ENCODE assay signal across 8 cellular contexts in genomic region chr1:8962812-8963669, GRCh38. TPM values are rescaled to one million over a fixed set of nuclear protein-coding genes. Genes with fewer than 3 reads are reported as not detected.
DNase-seq lines count a peak whose midpoint lies in the region; TF ChIP-seq lines count a peak whose summit lies in the region.

No MANE protein-coding gene starts in this region.

- peak overlapping the region; percentile 39 for H3K4me3 Mint-ChIP-seq in activated naive CD4-positive, alpha-beta T cell treated with anti-CD3 and anti-CD28 coated beads for 36 hours

- peaks cover 87% of the 10 kb centered on the region for H3K4me1 Mint-ChIP-seq in activated naive CD4-positive, alpha-beta T cell treated with anti-CD3 and anti-CD28 coated beads for 36 hours (ENCODE audit: low read depth)

- H3K27ac ChIP-seq in coronary artery, result no peak overlapping the region
- no peak overlapping the region for H3K27ac ChIP-seq in substantia nigra (ENCODE audit: low read depth, low read length, poor library complexity, severe bottlenecking)

- intact Hi-C loops in activated naive CD4-positive, alpha-beta T cell treated with anti-CD3 and anti-CD28 coated beads for 36 hours (cut with micrococcal nuclease), result loop anchor here (1.0 kb wide), 1 partner anchor 8 kb away; no protein-coding TSS in a partner anchor

- peak overlapping the region; percentile 84 for H3K27ac Mint-ChIP-seq in activated naive CD4-positive, alpha-beta T cell treated with anti-CD3 and anti-CD28 coated beads for 36 hours

- peak; percentile 66 for DNase-seq in activated naive CD4-positive, alpha-beta T cell treated with anti-CD3 and anti-CD28 coated beads for 36 hours
- no peak for DNase-seq in activated naive CD4-positive, alpha-beta T cell treated with anti-CD3 and anti-CD28 coated beads, Interleukin-2, amount 50 U/mL, for 16 hours
- peak; percentile 54 for DNase-seq in MV-4-11 (lab: John Stamatoyannopoulos, UW)
- peak; percentile 74 for DNase-seq in activated CD4-positive, alpha-beta T cell treated with anti-CD3 and anti-CD28 coated beads for 48 hours
- DNase-seq in foreskin fibroblast, result peak in 1 of 2 donors; percentile 39
- peak; percentile 46 for DNase-seq in stimulated activated CD4-positive, alpha-beta T cell treated with anti-CD3 and anti-CD28 coated beads, Interleukin-2, amount 100 ng/mL, for 48 hours
- no peak for DNase-seq in coronary artery (ENCODE audit: low spot score)
- DNase-seq in substantia nigra (lab: John Stamatoyannopoulos, UW), result no peak

- H3K36me3 Mint-ChIP-seq in activated naive CD4-positive, alpha-beta T cell treated with anti-CD3 and anti-CD28 coated beads for 36 hours (ENCODE audit: low read depth), result peaks cover 33% of the 10 kb centered on the region

- H3K27me3 Mint-ChIP-seq in activated naive CD4-positive, alpha-beta T cell treated with anti-CD3 and anti-CD28 coated beads for 36 hours (ENCODE audit: low read depth), result no peaks in the 10 kb centered on the region

- CTCF ChIA-PET in activated naive CD4-positive, alpha-beta T cell treated with anti-CD3 and anti-CD28 coated beads for 36 hours (lab: Charles Lee), result interaction anchor here (0.6 to 3.0 kb wide), 16 partner anchors 8 to 247 kb away, joined by 3 to 23 read pairs (median 6); no protein-coding TSS in a partner anchor

- H3K9me3 Mint-ChIP-seq in activated naive CD4-positive, alpha-beta T cell treated with anti-CD3 and anti-CD28 coated beads for 36 hours, result peaks cover 5% of the 10 kb centered on the region

- TF ChIP-seq CTCF in foreskin fibroblast (IDR thresholded peaks at IDR 0.05; ENCODE audit: low read depth, low read length) (peak; percentile 54), coronary artery (IDR thresholded peaks at IDR 0.05) (no peak)

- no peak overlapping the region for H3K4me3 ChIP-seq in foreskin fibroblast (ENCODE audit: low read depth in 1 of 2, low read length in 2 of 2)
- no peak overlapping the region for H3K4me3 ChIP-seq in coronary artery

RNA-seq across cellular contexts. Expression of gene CA6, which starts 17.4 kb away (rescaled TPM):
- under 1 TPM; 0.22 to 0.62 TPM for total RNA-seq in activated naive CD4-positive, alpha-beta T cell treated with anti-CD3 and anti-CD28 coated beads for 36 hours

Comparison
In these comparisons a context has a peak if more than half of its experiments do, and no peak if none do; other contexts are left out.
1. DNase-seq: peak in activated naive CD4-positive, alpha-beta T cell treated with anti-CD3 and anti-CD28 coated beads for 36 hours (single experiment), MV-4-11 (single experiment), activated CD4-positive, alpha-beta T cell treated with anti-CD3 and anti-CD28 coated beads for 48 hours (single experiment) and stimulated activated CD4-positive, alpha-beta T cell treated with anti-CD3 and anti-CD28 coated beads, Interleukin-2, amount 100 ng/mL, for 48 hours (2 of 2); none in activated naive CD4-positive, alpha-beta T cell treated with anti-CD3 and anti-CD28 coated beads, Interleukin-2, amount 50 U/mL, for 16 hours (single experiment), coronary artery (single experiment) and substantia nigra (0 of 49).